1 cellular context compared by ENCODE assay signal in the genomic region with DNA sequence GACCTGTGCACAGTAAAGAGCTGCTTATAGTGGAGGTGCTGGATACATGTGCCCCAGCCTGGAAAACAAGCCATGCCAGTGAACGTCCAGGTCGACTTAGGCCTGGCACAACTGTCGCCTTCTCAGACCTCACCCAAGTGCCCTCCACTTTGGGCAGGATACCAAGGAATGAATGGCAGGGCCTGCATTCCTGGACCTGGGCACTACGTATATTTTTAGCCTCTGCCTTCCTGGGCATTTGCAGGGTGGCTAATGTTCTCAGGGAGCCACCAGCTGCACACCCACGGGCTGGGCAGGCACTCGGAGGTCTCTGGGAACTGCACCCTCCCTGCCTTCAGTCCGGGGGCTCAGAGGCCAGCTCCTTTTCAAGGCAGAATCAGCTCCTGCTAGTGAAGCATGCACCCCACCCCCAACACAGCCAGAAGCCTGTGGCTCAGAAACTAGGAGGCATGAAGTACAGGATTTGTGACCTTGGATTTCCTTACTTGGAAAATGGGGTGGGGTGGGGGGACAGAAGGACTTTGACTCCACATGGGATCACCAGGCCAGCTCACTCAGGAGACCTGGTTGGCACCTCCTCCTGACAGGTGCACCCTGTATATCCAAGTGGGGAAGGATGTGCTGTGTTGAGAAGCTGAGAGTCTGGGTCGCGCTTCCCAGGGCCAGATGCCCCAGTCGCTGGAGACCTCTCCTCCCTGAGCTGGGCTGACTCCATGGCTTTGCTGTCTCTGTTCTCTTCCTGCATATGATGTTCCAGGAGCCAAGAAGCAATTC.
TF ChIP-seq lines count a peak whose summit lies in the region.

No MANE protein-coding gene starts in this region.

TF ChIP-seq in HepG2, 621 proteins besides CTCF, POLR2A, EP300 and RAD21 (continued from another document):
- TF ChIP-seq, protein P1, sequence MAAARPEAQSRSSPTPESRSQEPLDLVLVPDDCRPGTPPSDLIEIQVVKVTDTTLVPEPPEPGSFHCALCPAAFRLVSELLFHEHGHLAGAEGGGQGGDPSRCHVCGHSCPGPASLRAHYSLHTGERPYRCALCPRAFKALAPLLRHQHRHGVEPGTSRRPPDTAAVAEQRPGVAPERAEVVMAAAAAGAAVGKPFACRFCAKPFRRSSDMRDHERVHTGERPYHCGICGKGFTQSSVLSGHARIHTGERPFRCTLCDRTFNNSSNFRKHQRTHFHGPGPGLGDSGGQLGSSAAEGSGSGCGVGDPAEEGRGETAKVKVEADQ (CRISPR knock-in tag; IDR thresholded peaks at IDR 0.05; ENCODE audit: borderline replicate concordance) = peak; percentile 59
- TF ChIP-seq, protein P2, sequence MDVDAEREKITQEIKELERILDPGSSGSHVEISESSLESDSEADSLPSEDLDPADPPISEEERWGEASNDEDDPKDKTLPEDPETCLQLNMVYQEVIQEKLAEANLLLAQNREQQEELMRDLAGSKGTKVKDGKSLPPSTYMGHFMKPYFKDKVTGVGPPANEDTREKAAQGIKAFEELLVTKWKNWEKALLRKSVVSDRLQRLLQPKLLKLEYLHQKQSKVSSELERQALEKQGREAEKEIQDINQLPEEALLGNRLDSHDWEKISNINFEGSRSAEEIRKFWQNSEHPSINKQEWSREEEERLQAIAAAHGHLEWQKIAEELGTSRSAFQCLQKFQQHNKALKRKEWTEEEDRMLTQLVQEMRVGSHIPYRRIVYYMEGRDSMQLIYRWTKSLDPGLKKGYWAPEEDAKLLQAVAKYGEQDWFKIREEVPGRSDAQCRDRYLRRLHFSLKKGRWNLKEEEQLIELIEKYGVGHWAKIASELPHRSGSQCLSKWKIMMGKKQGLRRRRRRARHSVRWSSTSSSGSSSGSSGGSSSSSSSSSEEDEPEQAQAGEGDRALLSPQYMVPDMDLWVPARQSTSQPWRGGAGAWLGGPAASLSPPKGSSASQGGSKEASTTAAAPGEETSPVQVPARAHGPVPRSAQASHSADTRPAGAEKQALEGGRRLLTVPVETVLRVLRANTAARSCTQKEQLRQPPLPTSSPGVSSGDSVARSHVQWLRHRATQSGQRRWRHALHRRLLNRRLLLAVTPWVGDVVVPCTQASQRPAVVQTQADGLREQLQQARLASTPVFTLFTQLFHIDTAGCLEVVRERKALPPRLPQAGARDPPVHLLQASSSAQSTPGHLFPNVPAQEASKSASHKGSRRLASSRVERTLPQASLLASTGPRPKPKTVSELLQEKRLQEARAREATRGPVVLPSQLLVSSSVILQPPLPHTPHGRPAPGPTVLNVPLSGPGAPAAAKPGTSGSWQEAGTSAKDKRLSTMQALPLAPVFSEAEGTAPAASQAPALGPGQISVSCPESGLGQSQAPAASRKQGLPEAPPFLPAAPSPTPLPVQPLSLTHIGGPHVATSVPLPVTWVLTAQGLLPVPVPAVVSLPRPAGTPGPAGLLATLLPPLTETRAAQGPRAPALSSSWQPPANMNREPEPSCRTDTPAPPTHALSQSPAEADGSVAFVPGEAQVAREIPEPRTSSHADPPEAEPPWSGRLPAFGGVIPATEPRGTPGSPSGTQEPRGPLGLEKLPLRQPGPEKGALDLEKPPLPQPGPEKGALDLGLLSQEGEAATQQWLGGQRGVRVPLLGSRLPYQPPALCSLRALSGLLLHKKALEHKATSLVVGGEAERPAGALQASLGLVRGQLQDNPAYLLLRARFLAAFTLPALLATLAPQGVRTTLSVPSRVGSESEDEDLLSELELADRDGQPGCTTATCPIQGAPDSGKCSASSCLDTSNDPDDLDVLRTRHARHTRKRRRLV (CRISPR knock-in tag; IDR thresholded peaks at IDR 0.05) = no peak
- TF ChIP-seq ZMYM2 (CRISPR knock-in tag; IDR thresholded peaks at IDR 0.05) (no peak), ZNF776 (CRISPR knock-in tag; IDR thresholded peaks at IDR 0.05) (no peak; the same call in 1 of the 2 replicates), FOXO1 (CRISPR knock-in tag; IDR thresholded peaks at IDR 0.05) (0 out of 2 replicates have a peak, but pooled peaks have one; percentile 43), CREM (IDR thresholded peaks at IDR 0.05) (peak; percentile 65; the same call in 1 of the 2 replicates), CREM (CRISPR knock-in tag; IDR thresholded peaks at IDR 0.05) (no peak), ZNF562 (CRISPR knock-in tag; IDR thresholded peaks at IDR 0.05; ENCODE audit: borderline replicate concordance) (no peak), KDM3A (CRISPR knock-in tag; IDR thresholded peaks at IDR 0.05; ENCODE audit: low read depth) (no peak), HDAC6 (IDR thresholded peaks at IDR 0.05; ENCODE audit: low read depth, low read length) (no peak), ATAD3A (CRISPR knock-in tag; IDR thresholded peaks at IDR 0.05) (no peak), ZFP37 (CRISPR knock-in tag; IDR thresholded peaks at IDR 0.05; ENCODE audit: borderline replicate concordance) (no peak), ZNF660 (CRISPR knock-in tag; IDR thresholded peaks at IDR 0.05; ENCODE audit: borderline replicate concordance, low read depth) (no peak), ZKSCAN8 (CRISPR knock-in tag; IDR thresholded peaks at IDR 0.05; ENCODE audit: borderline replicate concordance) (peak; percentile 67; the same call in 1 of the 2 replicates), FIP1L1 (IDR thresholded peaks at IDR 0.05; ENCODE audit: borderline replicate concordance, insufficient read depth, low read depth, low read length) (no peak), ARNT2 (CRISPR knock-in tag; IDR thresholded peaks at IDR 0.05; ENCODE audit: low read depth) (0 out of 2 replicates have a peak, but pooled peaks have one; percentile 37), HOXD1 (CRISPR knock-in tag; IDR thresholded peaks at IDR 0.05) (no peak), RFX3 (CRISPR knock-in tag; IDR thresholded peaks at IDR 0.05) (no peak)
- TF ChIP-seq, protein P3, sequence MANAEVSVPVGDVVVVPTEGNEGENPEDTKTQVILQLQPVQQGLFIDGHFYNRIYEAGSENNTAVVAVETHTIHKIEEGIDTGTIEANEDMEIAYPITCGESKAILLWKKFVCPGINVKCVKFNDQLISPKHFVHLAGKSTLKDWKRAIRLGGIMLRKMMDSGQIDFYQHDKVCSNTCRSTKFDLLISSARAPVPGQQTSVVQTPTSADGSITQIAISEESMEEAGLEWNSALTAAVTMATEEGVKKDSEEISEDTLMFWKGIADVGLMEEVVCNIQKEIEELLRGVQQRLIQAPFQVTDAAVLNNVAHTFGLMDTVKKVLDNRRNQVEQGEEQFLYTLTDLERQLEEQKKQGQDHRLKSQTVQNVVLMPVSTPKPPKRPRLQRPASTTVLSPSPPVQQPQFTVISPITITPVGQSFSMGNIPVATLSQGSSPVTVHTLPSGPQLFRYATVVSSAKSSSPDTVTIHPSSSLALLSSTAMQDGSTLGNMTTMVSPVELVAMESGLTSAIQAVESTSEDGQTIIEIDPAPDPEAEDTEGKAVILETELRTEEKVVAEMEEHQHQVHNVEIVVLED (CRISPR knock-in tag; IDR thresholded peaks at IDR 0.05; ENCODE audit: borderline replicate concordance) = peak; percentile 76; the same call in 1 of the 2 replicates
- TF ChIP-seq, protein P4, sequence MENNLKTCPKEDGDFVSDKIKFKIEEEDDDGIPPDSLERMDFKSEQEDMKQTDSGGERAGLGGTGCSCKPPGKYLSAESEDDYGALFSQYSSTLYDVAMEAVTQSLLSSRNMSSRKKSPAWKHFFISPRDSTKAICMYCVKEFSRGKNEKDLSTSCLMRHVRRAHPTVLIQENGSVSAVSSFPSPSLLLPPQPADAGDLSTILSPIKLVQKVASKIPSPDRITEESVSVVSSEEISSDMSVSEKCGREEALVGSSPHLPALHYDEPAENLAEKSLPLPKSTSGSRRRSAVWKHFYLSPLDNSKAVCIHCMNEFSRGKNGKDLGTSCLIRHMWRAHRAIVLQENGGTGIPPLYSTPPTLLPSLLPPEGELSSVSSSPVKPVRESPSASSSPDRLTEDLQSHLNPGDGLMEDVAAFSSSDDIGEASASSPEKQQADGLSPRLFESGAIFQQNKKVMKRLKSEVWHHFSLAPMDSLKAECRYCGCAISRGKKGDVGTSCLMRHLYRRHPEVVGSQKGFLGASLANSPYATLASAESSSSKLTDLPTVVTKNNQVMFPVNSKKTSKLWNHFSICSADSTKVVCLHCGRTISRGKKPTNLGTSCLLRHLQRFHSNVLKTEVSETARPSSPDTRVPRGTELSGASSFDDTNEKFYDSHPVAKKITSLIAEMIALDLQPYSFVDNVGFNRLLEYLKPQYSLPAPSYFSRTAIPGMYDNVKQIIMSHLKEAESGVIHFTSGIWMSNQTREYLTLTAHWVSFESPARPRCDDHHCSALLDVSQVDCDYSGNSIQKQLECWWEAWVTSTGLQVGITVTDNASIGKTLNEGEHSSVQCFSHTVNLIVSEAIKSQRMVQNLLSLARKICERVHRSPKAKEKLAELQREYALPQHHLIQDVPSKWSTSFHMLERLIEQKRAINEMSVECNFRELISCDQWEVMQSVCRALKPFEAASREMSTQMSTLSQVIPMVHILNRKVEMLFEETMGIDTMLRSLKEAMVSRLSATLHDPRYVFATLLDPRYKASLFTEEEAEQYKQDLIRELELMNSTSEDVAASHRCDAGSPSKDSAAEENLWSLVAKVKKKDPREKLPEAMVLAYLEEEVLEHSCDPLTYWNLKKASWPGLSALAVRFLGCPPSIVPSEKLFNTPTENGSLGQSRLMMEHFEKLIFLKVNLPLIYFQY (CRISPR knock-in tag; IDR thresholded peaks at IDR 0.05; ENCODE audit: borderline replicate concordance) = no peak
- TF ChIP-seq, protein P5, sequence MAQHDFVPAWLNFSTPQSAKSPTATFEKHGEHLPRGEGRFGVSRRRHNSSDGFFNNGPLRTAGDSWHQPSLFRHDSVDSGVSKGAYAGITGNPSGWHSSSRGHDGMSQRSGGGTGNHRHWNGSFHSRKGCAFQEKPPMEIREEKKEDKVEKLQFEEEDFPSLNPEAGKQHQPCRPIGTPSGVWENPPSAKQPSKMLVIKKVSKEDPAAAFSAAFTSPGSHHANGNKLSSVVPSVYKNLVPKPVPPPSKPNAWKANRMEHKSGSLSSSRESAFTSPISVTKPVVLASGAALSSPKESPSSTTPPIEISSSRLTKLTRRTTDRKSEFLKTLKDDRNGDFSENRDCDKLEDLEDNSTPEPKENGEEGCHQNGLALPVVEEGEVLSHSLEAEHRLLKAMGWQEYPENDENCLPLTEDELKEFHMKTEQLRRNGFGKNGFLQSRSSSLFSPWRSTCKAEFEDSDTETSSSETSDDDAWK (CRISPR knock-in tag; IDR thresholded peaks at IDR 0.05) = no peak
- TF ChIP-seq, protein P6, sequence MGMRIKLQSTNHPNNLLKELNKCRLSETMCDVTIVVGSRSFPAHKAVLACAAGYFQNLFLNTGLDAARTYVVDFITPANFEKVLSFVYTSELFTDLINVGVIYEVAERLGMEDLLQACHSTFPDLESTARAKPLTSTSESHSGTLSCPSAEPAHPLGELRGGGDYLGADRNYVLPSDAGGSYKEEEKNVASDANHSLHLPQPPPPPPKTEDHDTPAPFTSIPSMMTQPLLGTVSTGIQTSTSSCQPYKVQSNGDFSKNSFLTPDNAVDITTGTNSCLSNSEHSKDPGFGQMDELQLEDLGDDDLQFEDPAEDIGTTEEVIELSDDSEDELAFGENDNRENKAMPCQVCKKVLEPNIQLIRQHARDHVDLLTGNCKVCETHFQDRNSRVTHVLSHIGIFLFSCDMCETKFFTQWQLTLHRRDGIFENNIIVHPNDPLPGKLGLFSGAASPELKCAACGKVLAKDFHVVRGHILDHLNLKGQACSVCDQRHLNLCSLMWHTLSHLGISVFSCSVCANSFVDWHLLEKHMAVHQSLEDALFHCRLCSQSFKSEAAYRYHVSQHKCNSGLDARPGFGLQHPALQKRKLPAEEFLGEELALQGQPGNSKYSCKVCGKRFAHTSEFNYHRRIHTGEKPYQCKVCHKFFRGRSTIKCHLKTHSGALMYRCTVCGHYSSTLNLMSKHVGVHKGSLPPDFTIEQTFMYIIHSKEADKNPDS (CRISPR knock-in tag; IDR thresholded peaks at IDR 0.05) = no peak
- TF ChIP-seq, protein P7, sequence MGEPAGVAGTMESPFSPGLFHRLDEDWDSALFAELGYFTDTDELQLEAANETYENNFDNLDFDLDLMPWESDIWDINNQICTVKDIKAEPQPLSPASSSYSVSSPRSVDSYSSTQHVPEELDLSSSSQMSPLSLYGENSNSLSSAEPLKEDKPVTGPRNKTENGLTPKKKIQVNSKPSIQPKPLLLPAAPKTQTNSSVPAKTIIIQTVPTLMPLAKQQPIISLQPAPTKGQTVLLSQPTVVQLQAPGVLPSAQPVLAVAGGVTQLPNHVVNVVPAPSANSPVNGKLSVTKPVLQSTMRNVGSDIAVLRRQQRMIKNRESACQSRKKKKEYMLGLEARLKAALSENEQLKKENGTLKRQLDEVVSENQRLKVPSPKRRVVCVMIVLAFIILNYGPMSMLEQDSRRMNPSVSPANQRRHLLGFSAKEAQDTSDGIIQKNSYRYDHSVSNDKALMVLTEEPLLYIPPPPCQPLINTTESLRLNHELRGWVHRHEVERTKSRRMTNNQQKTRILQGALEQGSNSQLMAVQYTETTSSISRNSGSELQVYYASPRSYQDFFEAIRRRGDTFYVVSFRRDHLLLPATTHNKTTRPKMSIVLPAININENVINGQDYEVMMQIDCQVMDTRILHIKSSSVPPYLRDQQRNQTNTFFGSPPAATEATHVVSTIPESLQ (CRISPR knock-in tag; conservative IDR thresholded peaks at IDR 0.05) = no peak
- TF ChIP-seq, protein P8, sequence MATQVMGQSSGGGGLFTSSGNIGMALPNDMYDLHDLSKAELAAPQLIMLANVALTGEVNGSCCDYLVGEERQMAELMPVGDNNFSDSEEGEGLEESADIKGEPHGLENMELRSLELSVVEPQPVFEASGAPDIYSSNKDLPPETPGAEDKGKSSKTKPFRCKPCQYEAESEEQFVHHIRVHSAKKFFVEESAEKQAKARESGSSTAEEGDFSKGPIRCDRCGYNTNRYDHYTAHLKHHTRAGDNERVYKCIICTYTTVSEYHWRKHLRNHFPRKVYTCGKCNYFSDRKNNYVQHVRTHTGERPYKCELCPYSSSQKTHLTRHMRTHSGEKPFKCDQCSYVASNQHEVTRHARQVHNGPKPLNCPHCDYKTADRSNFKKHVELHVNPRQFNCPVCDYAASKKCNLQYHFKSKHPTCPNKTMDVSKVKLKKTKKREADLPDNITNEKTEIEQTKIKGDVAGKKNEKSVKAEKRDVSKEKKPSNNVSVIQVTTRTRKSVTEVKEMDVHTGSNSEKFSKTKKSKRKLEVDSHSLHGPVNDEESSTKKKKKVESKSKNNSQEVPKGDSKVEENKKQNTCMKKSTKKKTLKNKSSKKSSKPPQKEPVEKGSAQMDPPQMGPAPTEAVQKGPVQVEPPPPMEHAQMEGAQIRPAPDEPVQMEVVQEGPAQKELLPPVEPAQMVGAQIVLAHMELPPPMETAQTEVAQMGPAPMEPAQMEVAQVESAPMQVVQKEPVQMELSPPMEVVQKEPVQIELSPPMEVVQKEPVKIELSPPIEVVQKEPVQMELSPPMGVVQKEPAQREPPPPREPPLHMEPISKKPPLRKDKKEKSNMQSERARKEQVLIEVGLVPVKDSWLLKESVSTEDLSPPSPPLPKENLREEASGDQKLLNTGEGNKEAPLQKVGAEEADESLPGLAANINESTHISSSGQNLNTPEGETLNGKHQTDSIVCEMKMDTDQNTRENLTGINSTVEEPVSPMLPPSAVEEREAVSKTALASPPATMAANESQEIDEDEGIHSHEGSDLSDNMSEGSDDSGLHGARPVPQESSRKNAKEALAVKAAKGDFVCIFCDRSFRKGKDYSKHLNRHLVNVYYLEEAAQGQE (IDR thresholded peaks at IDR 0.05; ENCODE audit: borderline replicate concordance in 1 of 2, low read depth in 1 of 2, low read length in 2 of 2) = no peak
TF ChIP-seq in HepG2: peak in this region for 183.
